ENCODE assay signal across 9 cellular contexts in genomic region chr17:7296189-7296861, GRCh38. TPM values are rescaled to one million over a fixed set of nuclear protein-coding genes. Genes with fewer than 3 reads are reported as not detected.
DNase-seq lines count a peak whose midpoint lies in the region; ATAC-seq, FAIRE-seq and TF ChIP-seq lines count a peak whose summit lies in the region.
"Had no signal": no experiment of that assay in that cellular context is flagged by ENCODE, and none has a peak within 500 bp of the region (broad histone marks: within the 10 kb centered on the region; RNA-seq: fewer than 3 reads in every experiment).

No MANE protein-coding gene starts in this region.

- H3K9me3 ChIP-seq in K562 (replicated peaks; ENCODE audit: control insufficient read depth, insufficient read depth, low read depth, low read length): no peaks in the 10 kb centered on the region
- H3K9me3 ChIP-seq in iPS-15b (ENCODE audit: control insufficient read depth, insufficient read depth, low read length): no peaks in the 10 kb centered on the region
- H3K9me3 ChIP-seq in gastrocnemius medialis: no peaks in the 10 kb centered on the region

- no peaks in the 10 kb centered on the region for H3K27me3 ChIP-seq in K562 (ENCODE audit: control insufficient read depth in 2 of 2, insufficient read depth in 2 of 2, low read length in 2 of 2)
- peaks cover 6% of the 10 kb centered on the region for H3K27me3 ChIP-seq in iPS-15b (ENCODE audit: control insufficient read depth, insufficient read depth, low read length)
- no peaks in the 10 kb centered on the region for H3K27me3 ChIP-seq in gastrocnemius medialis

- no peaks in the 10 kb centered on the region for H3K9me1 ChIP-seq in K562 (ENCODE audit: control insufficient read depth, insufficient read depth, low read length)

- peak overlapping the region; percentile 83 for H2AFZ ChIP-seq in K562 (ENCODE audit: low read depth, low read length)

- no peaks in the 10 kb centered on the region for H4K20me1 ChIP-seq in K562 (replicated peaks; ENCODE audit: control insufficient read depth, insufficient read depth, low read length)

- H3K27ac ChIP-seq in K562 (ENCODE audit: extremely low read depth, low read depth, low read length) (no peak overlapping the region), gastrocnemius medialis (peak overlapping the region; percentile 95 to 100 (median 98))

- CTCF ChIA-PET in K562 (lab: Yijun Ruan, JAX; ENCODE audit: low intra/inter-chr PET ratio): interaction anchor here (0.7 to 2.5 kb wide), 2 partner anchors 16 to 98 kb away, joined by 3 to 19 read pairs; partner anchors contain the start of genes PLSCR3 and SLC2A4

- in situ Hi-C loops in K562 (cut with MboI): no loop called here
- in situ Hi-C loops in gastrocnemius medialis (cut with MboI; ENCODE audit: low sequenced_read_pairs in 4 of 4): no loop called here

- no peak overlapping the region for H3K4me3 ChIP-seq in K562
- H3K4me3 ChIP-seq in iPS-15b (ENCODE audit: low read depth, low read length): peak overlapping the region; percentile 30
- H3K4me3 ChIP-seq in gastrocnemius medialis: peak overlapping the region; percentile 25 to 30 (median 28)

- peak; percentile 78 to 90 (median 81) for TF ChIP-seq CTCF in K562 (IDR thresholded peaks at IDR 0.05 in 2 of 3, conservative IDR thresholded peaks at IDR 0.05 in 1 of 3; ENCODE audit: insufficient read depth in 2 of 3, low read depth in 1 of 3, low read length in 3 of 3)
- TF ChIP-seq CTCF in gastrocnemius medialis (IDR thresholded peaks at IDR 0.05 in 4 of 5, conservative IDR thresholded peaks at IDR 0.05 in 1 of 5): peak; percentile 91 to 100 (median 99)

- ATAC-seq in K562 (peak; percentile 90), gastrocnemius medialis (peak; percentile 55 to 58), HG03571 (IDR thresholded peaks at IDR 0.05; ENCODE audit: unreplicated experiment) (no peak)

- no peak for FAIRE-seq in K562 (lab: Jason Lieb, UNC)
- FAIRE-seq: G401.6 had no signal

- TF ChIP-seq POLR2A in K562 (conservative IDR thresholded peaks at IDR 0.05): no peak
- TF ChIP-seq POLR2A in gastrocnemius medialis (IDR thresholded peaks at IDR 0.05): peak; percentile 74 to 80

- intact Hi-C loops in K562 (cut with micrococcal nuclease): loop anchor here (1.0 to 5.0 kb wide), 2 partner anchors 16 to 244 kb away; no protein-coding TSS in a partner anchor
- intact Hi-C loops in gastrocnemius medialis (cut with DNase I; ENCODE audit: low total_unique reads): loop anchor here (1.0 kb wide), 2 partner anchors 16 to 77 kb away; partner anchors contain the start of genes ACADVL and DLG4

- peak; percentile 88 to 93 for TF ChIP-seq RAD21 in K562 (CRISPR knock-in tag; conservative IDR thresholded peaks at IDR 0.05 in 1 of 2, IDR thresholded peaks at IDR 0.05 in 1 of 2)

- BruUV-seq in K562 (replicated peaks; lab: Mats Ljungman, UMichigan): no TSS peak

- peak; percentile 39 for DNase-seq in NCI-H2029 (lab: John Stamatoyannopoulos, UW)
- no peak for DNase-seq in NCI-H2029 treated with DMSO at 0.1 percent for 48 hours (lab: John Stamatoyannopoulos, UW)
- peak; percentile 54 for DNase-seq in NCI-H1092 treated with DMSO at 0.1 percent for 48 hours (lab: John Stamatoyannopoulos, UW)
- peak; percentile 65 for DNase-seq in T-helper 9 cell
- peak; percentile 74 to 83 (median 76) for DNase-seq in K562 (ENCODE audit: extremely low read depth in 1 of 4, low spot score in 3 of 4)
- DNase-seq in gastrocnemius medialis: peak; percentile 85 to 91

- no peaks in the 10 kb centered on the region for H3K79me2 ChIP-seq in K562 (ENCODE audit: control insufficient read depth, insufficient read depth, low read length)

- POLR2A ChIA-PET in K562 (lab: Yijun Ruan, JAX): interaction anchor here (0.7 to 1.6 kb wide), 7 partner anchors 9 to 247 kb away, joined by 3 to 13 read pairs (median 4); partner anchors contain the start of gene PHF23

- H3K36me3 ChIP-seq in K562 (ENCODE audit: control insufficient read depth, insufficient read depth, low read length) (no peaks in the 10 kb centered on the region), iPS-15b (ENCODE audit: control insufficient read depth, insufficient read depth, low read length) (no peaks in the 10 kb centered on the region), gastrocnemius medialis (no peaks in the 10 kb centered on the region)

- H3K4me1 ChIP-seq in K562 (replicated peaks in 1 of 2; ENCODE audit: control insufficient read depth in 2 of 2, insufficient read depth in 2 of 2, low read length in 2 of 2): peaks cover 17 to 42% of the 10 kb centered on the region in 2 experiments
- H3K4me1 ChIP-seq in iPS-15b (ENCODE audit: control insufficient read depth, insufficient read depth, low read length): peaks cover 6% of the 10 kb centered on the region
- H3K4me1 ChIP-seq in gastrocnemius medialis: peaks cover 45 to 46% of the 10 kb centered on the region in 2 donors

- 18% methylated on average over 25 of the region's 51 CpGs for WGBS in K562 (ENCODE audit: insufficient coverage, low coverage, missing lambda C conversion rate)

- H3K4me2 ChIP-seq in K562 (ENCODE audit: insufficient read depth, low read length): peak overlapping the region; percentile 48

- no peak for TF ChIP-seq EP300 in K562 (IDR thresholded peaks at IDR 0.05; ENCODE audit: low read length)

- H3K9ac ChIP-seq in K562 (ENCODE audit: insufficient read depth in 1 of 2, low read depth in 2 of 2, low read length in 2 of 2): peak overlapping the region; percentile 4 to 82; a peak in 3 of 4 replicates
- H3K9ac ChIP-seq in iPS-15b (ENCODE audit: low read depth, low read length): no peak overlapping the region

RNA-seq across cellular contexts. Expression of gene YBX2, which starts 1.9 kb away (rescaled TPM):
- 0.18 and 0.39 TPM in 2 replicates for total RNA-seq in K562 (2011; cell fraction: chromatin; rRNA removed; ENCODE audit: low replicate concordance)
- not detected in 2 replicates for total RNA-seq in K562 (2011; cell fraction: nucleolus; rRNA removed)
- total RNA-seq in K562 (2011; cell fraction: nucleoplasm; rRNA removed): 0.15 TPM in 1 of 2 replicates, not detected in the other
- total RNA-seq in K562 (2014; rRNA removed): 0.12 and 0.59 TPM in 2 replicates
- total RNA-seq in K562 (2014; rRNA removed; fragmentation: Illumina TruSeq; extraction: Trizol): not detected in 2 replicates
- total RNA-seq in K562 (2015; rRNA removed; fragmentation: Illumina TruSeq; extraction: Trizol): not detected in 2 replicates
- 0.20 and 0.27 TPM in 2 replicates for total RNA-seq in K562 (2021)
- not detected in 2 replicates for polyA plus RNA-seq in K562 (2011; rRNA removed)
- polyA plus RNA-seq in K562 (2011; cell fraction: cytosol; rRNA removed): 0.04 and 0.13 TPM in 2 replicates
- 0.17 TPM in 1 of 2 replicates, not detected in the other for polyA plus RNA-seq in K562 (2011; cell fraction: nucleus; rRNA removed)
- 0.08 TPM in 1 of 2 replicates, not detected in the other for polyA plus RNA-seq in K562 (2012)
- not detected in 2 replicates for polyA plus RNA-seq in K562 (2014; fragmentation: Illumina TruSeq; extraction: Trizol)
- polyA plus RNA-seq in K562 (2014; fragmentation: Nextera tagmentation; extraction: Ambion mirVana): not detected
- 0.03 TPM in 1 of 2 replicates, not detected in the other for polyA plus RNA-seq in K562 (2014; rRNA removed)
- polyA minus RNA-seq in K562 (2011; rRNA and poly(A)+ RNA removed): not detected in 2 replicates
- polyA minus RNA-seq in K562 (2011; cell fraction: cytosol; rRNA and poly(A)+ RNA removed): not detected in 2 replicates
- polyA minus RNA-seq in K562 (2011; cell fraction: nucleus; rRNA and poly(A)+ RNA removed): not detected in 2 replicates
- total RNA-seq in gastrocnemius medialis: 1 to 10 TPM in 1 of 4 donors, under 1 TPM in 2, not detected in 1; 0.42 to 2.2 (median 0.46) TPM

RNA-seq across cellular contexts. Expression of gene EIF5A, which starts 11.1 kb away (rescaled TPM):
- 210 and 328 TPM in 2 replicates for total RNA-seq in K562 (2011; cell fraction: chromatin; rRNA removed; ENCODE audit: low replicate concordance)
- total RNA-seq in K562 (2011; cell fraction: nucleolus; rRNA removed): 205 and 210 TPM in 2 replicates
- 248 and 352 TPM in 2 replicates for total RNA-seq in K562 (2011; cell fraction: nucleoplasm; rRNA removed)
- 772 and 1,052 TPM in 2 replicates for total RNA-seq in K562 (2014; rRNA removed)
- 407 and 468 TPM in 2 replicates for total RNA-seq in K562 (2014; rRNA removed; fragmentation: Illumina TruSeq; extraction: Trizol)
- 519 and 545 TPM in 2 replicates for total RNA-seq in K562 (2015; rRNA removed; fragmentation: Illumina TruSeq; extraction: Trizol)
- 939 and 976 TPM in 2 replicates for total RNA-seq in K562 (2021)
- polyA plus RNA-seq in K562 (2011; rRNA removed): 752 and 898 TPM in 2 replicates
- polyA plus RNA-seq in K562 (2011; cell fraction: cytosol; rRNA removed): 730 and 1,005 TPM in 2 replicates
- 456 and 485 TPM in 2 replicates for polyA plus RNA-seq in K562 (2011; cell fraction: nucleus; rRNA removed)
- 464 and 1,006 TPM in 2 replicates for polyA plus RNA-seq in K562 (2012)
- 1,163 and 1,198 TPM in 2 replicates for polyA plus RNA-seq in K562 (2014; fragmentation: Illumina TruSeq; extraction: Trizol)
- 10 to 100 TPM; 22.9 to 82.7 TPM for polyA plus RNA-seq in K562 (2014; fragmentation: Nextera tagmentation; extraction: Ambion mirVana)
- polyA plus RNA-seq in K562 (2014; rRNA removed): 917 and 945 TPM in 2 replicates
- 549 and 972 TPM in 2 replicates for polyA minus RNA-seq in K562 (2011; rRNA and poly(A)+ RNA removed)
- 408 and 477 TPM in 2 replicates for polyA minus RNA-seq in K562 (2011; cell fraction: cytosol; rRNA and poly(A)+ RNA removed)
- 101 and 135 TPM in 2 replicates for polyA minus RNA-seq in K562 (2011; cell fraction: nucleus; rRNA and poly(A)+ RNA removed)
- total RNA-seq in gastrocnemius medialis: 100 to 1,000 TPM; 115 to 384 (median 273) TPM

RNA-seq across cellular contexts. Expression of gene SLC2A4, which starts 14.8 kb away (rescaled TPM):
- total RNA-seq in K562 (2011; cell fraction: chromatin; rRNA removed; ENCODE audit: low replicate concordance): 3.8 and 10.8 TPM in 2 replicates
- total RNA-seq in K562 (2011; cell fraction: nucleolus; rRNA removed): 9.5 and 9.9 TPM in 2 replicates
- 6.2 and 7.4 TPM in 2 replicates for total RNA-seq in K562 (2011; cell fraction: nucleoplasm; rRNA removed)
- total RNA-seq in K562 (2014; rRNA removed): 1.8 and 2.5 TPM in 2 replicates
- total RNA-seq in K562 (2014; rRNA removed; fragmentation: Illumina TruSeq; extraction: Trizol): 0.80 and 0.89 TPM in 2 replicates
- 0.57 and 0.83 TPM in 2 replicates for total RNA-seq in K562 (2015; rRNA removed; fragmentation: Illumina TruSeq; extraction: Trizol)
- total RNA-seq in K562 (2021): 3.4 and 3.5 TPM in 2 replicates
- polyA plus RNA-seq in K562 (2011; rRNA removed): 0.74 and 1.6 TPM in 2 replicates
- 1.6 and 2.5 TPM in 2 replicates for polyA plus RNA-seq in K562 (2011; cell fraction: cytosol; rRNA removed)
- polyA plus RNA-seq in K562 (2011; cell fraction: nucleus; rRNA removed): 7.2 and 7.5 TPM in 2 replicates
- 0.54 and 0.90 TPM in 2 replicates for polyA plus RNA-seq in K562 (2012)
- polyA plus RNA-seq in K562 (2014; fragmentation: Illumina TruSeq; extraction: Trizol): 1.8 and 1.9 TPM in 2 replicates
- 1 to 10 TPM; 1.0 to 1.6 TPM for polyA plus RNA-seq in K562 (2014; fragmentation: Nextera tagmentation; extraction: Ambion mirVana)
- 1.5 and 2.6 TPM in 2 replicates for polyA plus RNA-seq in K562 (2014; rRNA removed)
- 0.88 and 0.99 TPM in 2 replicates for polyA minus RNA-seq in K562 (2011; rRNA and poly(A)+ RNA removed)
- 1.0 and 1.5 TPM in 2 replicates for polyA minus RNA-seq in K562 (2011; cell fraction: cytosol; rRNA and poly(A)+ RNA removed)
- polyA minus RNA-seq in K562 (2011; cell fraction: nucleus; rRNA and poly(A)+ RNA removed): 2.8 and 3.2 TPM in 2 replicates
- 100 to 1,000 TPM; 148 to 310 (median 227) TPM for total RNA-seq in gastrocnemius medialis

RNA-seq across cellular contexts. Expression of gene GPS2, which starts 18.8 kb away (rescaled TPM):
- total RNA-seq in K562 (2011; cell fraction: chromatin; rRNA removed; ENCODE audit: low replicate concordance): 73.2 and 108 TPM in 2 replicates
- total RNA-seq in K562 (2011; cell fraction: nucleolus; rRNA removed): 55.7 and 69.4 TPM in 2 replicates
- total RNA-seq in K562 (2011; cell fraction: nucleoplasm; rRNA removed): 53.5 and 57.8 TPM in 2 replicates
- total RNA-seq in K562 (2014; rRNA removed) (60.5 and 75.7 TPM in 2 replicates), K562 (2014; rRNA removed; fragmentation: Illumina TruSeq; extraction: Trizol) (35.6 and 37.0 TPM in 2 replicates), K562 (2015; rRNA removed; fragmentation: Illumina TruSeq; extraction: Trizol) (36.8 and 39.1 TPM in 2 replicates), K562 (2021) (41.8 and 43.7 TPM in 2 replicates), gastrocnemius medialis (100 to 1,000 TPM; 135 to 240 (median 169) TPM)
- polyA plus RNA-seq in K562 (2011; rRNA removed) (18.4 and 22.4 TPM in 2 replicates), K562 (2014; fragmentation: Illumina TruSeq; extraction: Trizol) (58.9 and 61.5 TPM in 2 replicates), K562 (2014; fragmentation: Nextera tagmentation; extraction: Ambion mirVana) (10 to 100 TPM; 18.3 to 21.1 TPM), K562 (2014; rRNA removed) (45.6 and 47.6 TPM in 2 replicates)
- polyA plus RNA-seq in K562 (2011; cell fraction: cytosol; rRNA removed): 29.2 and 52.4 TPM in 2 replicates
- polyA plus RNA-seq in K562 (2011; cell fraction: nucleus; rRNA removed): 145 and 157 TPM in 2 replicates
- 41.9 and 50.7 TPM in 2 replicates for polyA plus RNA-seq in K562 (2012)
- 9.9 and 16.5 TPM in 2 replicates for polyA minus RNA-seq in K562 (2011; rRNA and poly(A)+ RNA removed)
- polyA minus RNA-seq in K562 (2011; cell fraction: cytosol; rRNA and poly(A)+ RNA removed): 13.8 and 20.5 TPM in 2 replicates
- polyA minus RNA-seq in K562 (2011; cell fraction: nucleus; rRNA and poly(A)+ RNA removed): 25.8 and 29.8 TPM in 2 replicates

RNA-seq across cellular contexts. Expression of gene NEURL4, which starts 32.8 kb away (rescaled TPM):
- total RNA-seq in K562 (2011; cell fraction: chromatin; rRNA removed; ENCODE audit: low replicate concordance): 115 and 278 TPM in 2 replicates
- total RNA-seq in K562 (2011; cell fraction: nucleolus; rRNA removed): 144 and 181 TPM in 2 replicates
- 76.0 and 94.7 TPM in 2 replicates for total RNA-seq in K562 (2011; cell fraction: nucleoplasm; rRNA removed)
- 10.5 and 15.2 TPM in 2 replicates for total RNA-seq in K562 (2014; rRNA removed)
- 5.9 and 8.3 TPM in 2 replicates for total RNA-seq in K562 (2014; rRNA removed; fragmentation: Illumina TruSeq; extraction: Trizol)
- total RNA-seq in K562 (2015; rRNA removed; fragmentation: Illumina TruSeq; extraction: Trizol): 13.5 and 13.9 TPM in 2 replicates
- 29.8 and 37.4 TPM in 2 replicates for total RNA-seq in K562 (2021)
- 11.5 and 18.4 TPM in 2 replicates for polyA plus RNA-seq in K562 (2011; rRNA removed)
- 11.0 and 11.6 TPM in 2 replicates for polyA plus RNA-seq in K562 (2011; cell fraction: cytosol; rRNA removed)
- polyA plus RNA-seq in K562 (2011; cell fraction: nucleus; rRNA removed): 155 and 207 TPM in 2 replicates
- polyA plus RNA-seq in K562 (2012): 18.2 and 23.2 TPM in 2 replicates
- 18.0 and 19.7 TPM in 2 replicates for polyA plus RNA-seq in K562 (2014; fragmentation: Illumina TruSeq; extraction: Trizol)
- polyA plus RNA-seq in K562 (2014; fragmentation: Nextera tagmentation; extraction: Ambion mirVana): under 1 TPM; 0.08 to 0.39 TPM
- 23.9 and 25.3 TPM in 2 replicates for polyA plus RNA-seq in K562 (2014; rRNA removed)
- 10.8 and 13.8 TPM in 2 replicates for polyA minus RNA-seq in K562 (2011; rRNA and poly(A)+ RNA removed)
- polyA minus RNA-seq in K562 (2011; cell fraction: cytosol; rRNA and poly(A)+ RNA removed): 11.3 and 19.1 TPM in 2 replicates
- 44.3 and 71.0 TPM in 2 replicates for polyA minus RNA-seq in K562 (2011; cell fraction: nucleus; rRNA and poly(A)+ RNA removed)
- 10 to 100 TPM; 21.8 to 26.7 (median 23.5) TPM for total RNA-seq in gastrocnemius medialis

Comparison
In these comparisons a context has a peak if more than half of its experiments do, and no peak if none do; other contexts are left out.
1. RNA of gene SLC2A4, which starts 14.8 kb away (total RNA-seq): 148 to 310 TPM in gastrocnemius medialis; 0.57 to 10.8 TPM in K562; every median in the first group is over 10 times any median in the second.